ENCODE assay signal across 25 cellular contexts in the genomic region with DNA sequence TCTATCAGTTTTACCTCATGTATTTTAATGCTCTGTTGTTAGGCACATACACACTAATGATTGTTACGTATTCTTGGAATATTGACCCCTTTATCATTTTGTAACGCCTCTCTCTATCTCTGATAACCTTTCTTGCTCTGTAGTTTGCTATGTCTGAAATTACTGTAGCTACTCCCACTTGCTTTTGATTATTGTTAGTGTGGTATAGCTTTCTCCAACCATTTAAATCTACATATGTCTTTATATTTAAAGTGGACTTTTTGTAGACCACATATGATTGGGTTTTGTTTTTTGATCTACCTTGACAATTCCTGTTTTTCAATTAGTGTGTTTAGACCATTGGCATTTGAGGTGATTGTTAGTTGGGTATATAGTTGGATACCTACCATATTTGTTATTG.
"Had no signal": no experiment of that assay in that cellular context is flagged by ENCODE, and none has a peak within 500 bp of the region (broad histone marks: within the 10 kb centered on the region; RNA-seq: fewer than 3 reads in every experiment).

No MANE protein-coding gene starts in this region.

- ATAC-seq: effector memory CD8-positive, alpha-beta T cell; esophagus mucosa; gastrocnemius medialis; heart right ventricle; left cardiac atrium; left lung; left ventricle myocardium superior; lower lobe of right lung; mucosa of descending colon had no signal

- H3K36me3 ChIP-seq: colonic mucosa, gastrocnemius medialis, heart right ventricle, left lung, lower lobe of right lung had no signal

- H3K9me3 ChIP-seq: colonic mucosa, gastrocnemius medialis, left lung, lower lobe of right lung had no signal

- H3K4me1 ChIP-seq: colonic mucosa, heart right ventricle, left lung, lower lobe of right lung had no signal

- H3K4me3 ChIP-seq: colonic mucosa, esophagus squamous epithelium, gastrocnemius medialis, heart right ventricle, left lung, lower lobe of right lung, mucosa of descending colon had no signal

- FAIRE-seq: endometrium, islet of Langerhans had no signal

- H3K27ac ChIP-seq: colonic mucosa, epithelial cell of prostate, esophagus squamous epithelium, gastrocnemius medialis, heart right ventricle, left lung, lower lobe of right lung had no signal

- DNase-seq: colonic mucosa; cortex of kidney; effector CD8-positive, alpha-beta T cell; effector memory CD8-positive, alpha-beta T cell; endodermal cell; erythroblast; esophagus squamous epithelium; foreskin fibroblast; foreskin melanocyte; gastrocnemius medialis; glutamatergic neuron; head of caudate nucleus; heart right ventricle; hippocampal formation; left cardiac atrium; left lung; left ventricle myocardium superior; lower lobe of right lung; mesenchymal stem cell; mucosa of descending colon; naive B cell had no signal

- H3K27me3 ChIP-seq: colonic mucosa, esophagus squamous epithelium, gastrocnemius medialis, heart right ventricle, left lung had no signal
